In the genomic region with DNA sequence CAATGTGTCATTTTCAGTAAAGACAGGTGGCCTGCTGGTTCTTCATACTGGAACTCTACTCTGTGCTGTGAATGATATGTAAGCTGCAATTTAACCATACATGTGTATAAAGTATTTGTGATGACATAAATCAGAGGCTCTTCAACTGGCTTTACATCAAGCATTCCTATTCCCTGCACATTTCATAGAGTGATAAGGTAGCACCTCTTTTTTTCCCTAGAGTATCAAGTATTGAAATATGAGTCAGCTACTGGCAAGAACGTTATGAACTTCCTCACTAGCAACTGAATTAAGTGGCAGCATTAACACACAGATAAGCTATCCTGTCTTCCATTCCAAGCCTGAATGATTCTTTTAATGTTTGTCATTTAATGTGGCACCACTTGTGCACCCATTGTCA, we compare ENCODE assay signal across 21 cellular contexts.
A peak's percentile ranks its signal among the peaks of the same experiment; 100 is the strongest.
DNase-seq lines count a peak whose midpoint lies in the region; ATAC-seq, FAIRE-seq and TF ChIP-seq lines count a peak whose summit lies in the region.
"Had no signal": no experiment of that assay in that cellular context is flagged by ENCODE, and none has a peak within 500 bp of the region (broad histone marks: within the 10 kb centered on the region; RNA-seq: fewer than 3 reads in every experiment).

No MANE protein-coding gene starts in this region.

- peak; percentile 7 for FAIRE-seq in GM12878 (lab: Jason Lieb, UNC)
- FAIRE-seq: HepG2 had no signal

- H3K4me3 ChIP-seq in mammary epithelial cell (replicated peaks in 1 of 3; ENCODE audit: insufficient read depth in 1 of 3, low read depth in 2 of 3, low read length in 3 of 3), result no peak overlapping the region
- no peak overlapping the region for H3K4me3 ChIP-seq in breast epithelium
- no peak overlapping the region for H3K4me3 ChIP-seq in GM12878
- no peak overlapping the region for H3K4me3 ChIP-seq in fibroblast of the aortic adventitia (ENCODE audit: low read depth, low read length)
- H3K4me3 ChIP-seq in WERI-Rb-1 (ENCODE audit: low read depth, low read length), result no peak overlapping the region
- no peak overlapping the region for H3K4me3 ChIP-seq in effector memory CD4-positive, alpha-beta T cell (ENCODE audit: insufficient read depth, low read depth, low read length, poor library complexity, severe bottlenecking)
- H3K4me3 ChIP-seq: BLaER1 treated with 17β-estradiol and CSF1 and Interleukin-3, amounts not matched to agents 10 nM and 100 nM; SK-N-MC had no signal

- intact Hi-C loops in mammary epithelial cell (cut with micrococcal nuclease) (no loop called here), breast epithelium (cut with DNase I; ENCODE audit: low total_unique reads) (no loop called here), GM12878 (cut with micrococcal nuclease; ENCODE audit: unreplicated experiment) (no loop called here)

- TF ChIP-seq EP300 in GM12878 (IDR thresholded peaks at IDR 0.05; ENCODE audit: borderline replicate concordance in 1 of 2, control insufficient read depth in 1 of 2, low read depth in 2 of 2, low read length in 2 of 2), result no peak

- BruUV-seq in mammary epithelial cell (replicated peaks; lab: Mats Ljungman, UMichigan), result no TSS peak
- BruUV-seq in GM12878 (replicated peaks; lab: Mats Ljungman, UMichigan), result no TSS peak

- no peak for TF ChIP-seq RAD21 in GM12878 (IDR thresholded peaks at IDR 0.05; ENCODE audit: insufficient read depth, low read depth, low read length)

- no peak overlapping the region for H3K9ac ChIP-seq in mammary epithelial cell (ENCODE audit: insufficient read depth, low read length)
- no peak overlapping the region for H3K9ac ChIP-seq in GM12878 (ENCODE audit: control insufficient read depth, insufficient read depth, low read length)
- H3K9ac ChIP-seq: BLaER1 treated with 17β-estradiol and CSF1 and Interleukin-3, amounts not matched to agents 10 nM and 100 nM had no signal

- SMC1A ChIA-PET in GM12878 (lab: Charles Lee; ENCODE audit: uncharacterized antibody, unreplicated experiment), result no interaction called here

- no peak overlapping the region for H3K4me2 ChIP-seq in mammary epithelial cell (ENCODE audit: insufficient read depth, low read depth, low read length)
- H3K4me2 ChIP-seq in GM12878 (ENCODE audit: control insufficient read depth, insufficient read depth), result no peak overlapping the region
- H3K4me2 ChIP-seq: BLaER1 treated with 17β-estradiol and CSF1 and Interleukin-3, amounts not matched to agents 10 nM and 100 nM had no signal

- H3K4me1 ChIP-seq in mammary epithelial cell (ENCODE audit: insufficient read depth, low read length) (peaks cover 22% of the 10 kb centered on the region), breast epithelium (no peaks in the 10 kb centered on the region), GM12878 (ENCODE audit: control insufficient read depth, insufficient read depth, low read length) (no peaks in the 10 kb centered on the region)
- no peaks in the 10 kb centered on the region for H3K4me1 ChIP-seq in effector memory CD4-positive, alpha-beta T cell (ENCODE audit: control insufficient read depth, insufficient read depth, low read length, poor library complexity, severe bottlenecking)
- H3K4me1 ChIP-seq: BLaER1 treated with 17β-estradiol and CSF1 and Interleukin-3, amounts not matched to agents 10 nM and 100 nM had no signal

- POLR2A ChIA-PET in GM12878 (lab: Charles Lee), result no interaction called here

- no peaks in the 10 kb centered on the region for H3K27me3 ChIP-seq in mammary epithelial cell (ENCODE audit: insufficient read depth, low read length)
- H3K27me3 ChIP-seq in breast epithelium, result no peaks in the 10 kb centered on the region
- no peaks in the 10 kb centered on the region; a peak in 1 of 4 replicates for H3K27me3 ChIP-seq in GM12878 (replicated peaks in 1 of 2; ENCODE audit: control insufficient read depth in 2 of 2, insufficient read depth in 2 of 2, low read length in 1 of 2)
- H3K27me3 ChIP-seq in WERI-Rb-1 (ENCODE audit: insufficient read depth, low read depth, severe bottlenecking), result no peaks in the 10 kb centered on the region
- H3K27me3 ChIP-seq in effector memory CD4-positive, alpha-beta T cell (replicated peaks; ENCODE audit: control insufficient read depth, insufficient read depth, low read length, poor library complexity, severe bottlenecking), result no peaks in the 10 kb centered on the region
- H3K27me3 ChIP-seq: BLaER1 treated with 17β-estradiol and CSF1 and Interleukin-3, amounts not matched to agents 10 nM and 100 nM had no signal

- H4K20me1 ChIP-seq in mammary epithelial cell (ENCODE audit: insufficient read depth, low read length) (no peaks in the 10 kb centered on the region), GM12878 (ENCODE audit: control insufficient read depth, insufficient read depth) (no peaks in the 10 kb centered on the region)
- H4K20me1 ChIP-seq: BLaER1 treated with 17β-estradiol and CSF1 and Interleukin-3, amounts not matched to agents 10 nM and 100 nM had no signal

- H3K9me3 ChIP-seq in mammary epithelial cell (replicated peaks; ENCODE audit: insufficient read depth, low read length) (no peaks in the 10 kb centered on the region), breast epithelium (no peaks in the 10 kb centered on the region), GM12878 (replicated peaks; ENCODE audit: control insufficient read depth, insufficient read depth, low read length) (no peaks in the 10 kb centered on the region), WERI-Rb-1 (ENCODE audit: severe bottlenecking) (no peaks in the 10 kb centered on the region)
- H3K9me3 ChIP-seq in effector memory CD4-positive, alpha-beta T cell (ENCODE audit: control insufficient read depth, low read length), result no peaks in the 10 kb centered on the region
- H3K9me3 ChIP-seq: BLaER1 treated with 17β-estradiol and CSF1 and Interleukin-3, amounts not matched to agents 10 nM and 100 nM had no signal

- DNase-seq in mammary epithelial cell (peak; percentile 8), breast epithelium (ENCODE audit: low spot score in 2 of 2) (no peak), Kasumi-1 (lab: John Stamatoyannopoulos, UW) (peak; percentile 5 to 11), GM12878 (ENCODE audit: low read depth, low spot score) (no peak), fibroblast of the aortic adventitia (ENCODE audit: low read depth) (peak; percentile 54), WERI-Rb-1 (no peak), NOMO-1 treated with DMSO at 0.1 percent for 48 hours (lab: John Stamatoyannopoulos, UW; ENCODE audit: unreplicated experiment) (no peak)
- no peak for DNase-seq in effector memory CD4-positive, alpha-beta T cell
- DNase-seq: Calu3; CD8-positive, alpha-beta T cell; KG1; MV-4-11; NCI-H1417 treated with DMSO at 0.1 percent for 48 hours; NCI-H2029; NCI-H510A treated with DMSO at 0.1 percent for 48 hours; NCI-H82; PC-3; T-cell had no signal

- dilution Hi-C loops in mammary epithelial cell (cut with HindIII; ENCODE audit: low sequenced_read_pairs), result no loop called here

- H2AFZ ChIP-seq in mammary epithelial cell (ENCODE audit: low read depth, low read length), result no peak overlapping the region
- H2AFZ ChIP-seq in GM12878 (ENCODE audit: control insufficient read depth, low read depth, low read length), result no peak overlapping the region

- no peaks in the 10 kb centered on the region for H3K36me3 ChIP-seq in mammary epithelial cell (ENCODE audit: insufficient read depth, low read length)
- no peaks in the 10 kb centered on the region for H3K36me3 ChIP-seq in breast epithelium
- H3K36me3 ChIP-seq in GM12878 (ENCODE audit: control insufficient read depth in 2 of 2, insufficient read depth in 2 of 2, low read length in 1 of 2), result no peaks in the 10 kb centered on the region
- H3K36me3 ChIP-seq in WERI-Rb-1, result no peaks in the 10 kb centered on the region
- H3K36me3 ChIP-seq in effector memory CD4-positive, alpha-beta T cell (ENCODE audit: control insufficient read depth, insufficient read depth, low read length), result no peaks in the 10 kb centered on the region
- H3K36me3 ChIP-seq: BLaER1 treated with 17β-estradiol and CSF1 and Interleukin-3, amounts not matched to agents 10 nM and 100 nM had no signal

- no peak for TF ChIP-seq CTCF in mammary epithelial cell (conservative IDR thresholded peaks at IDR 0.05 in 1 of 2, IDR thresholded peaks at IDR 0.05 in 1 of 2; ENCODE audit: extremely low read depth in 1 of 2, insufficient read depth in 1 of 2, low read depth in 1 of 2, low read length in 2 of 2)
- TF ChIP-seq CTCF in breast epithelium (IDR thresholded peaks at IDR 0.05), result no peak
- TF ChIP-seq CTCF in GM12878 (IDR thresholded peaks at IDR 0.05 in 2 of 3, conservative IDR thresholded peaks at IDR 0.05 in 1 of 3; ENCODE audit: control insufficient read depth in 2 of 3, extremely low read depth in 1 of 3, insufficient read depth in 1 of 3, low read depth in 3 of 3, low read length in 3 of 3), result no peak
- no peak for TF ChIP-seq CTCF in fibroblast of the aortic adventitia (IDR thresholded peaks at IDR 0.05; ENCODE audit: insufficient read depth, low read length)
- TF ChIP-seq CTCF in WERI-Rb-1 (IDR thresholded peaks at IDR 0.05; ENCODE audit: low read depth, low read length), result no peak

- no peak for ATAC-seq in GM12878
- ATAC-seq: CD8-positive, alpha-beta T cell; HepG2; PC-3; T-cell had no signal

- TF ChIP-seq POLR2A in breast epithelium (IDR thresholded peaks at IDR 0.05), result no peak
- no peak for TF ChIP-seq POLR2A in GM12878 (IDR thresholded peaks at IDR 0.05; ENCODE audit: low read depth, low read length)

- RAD21 ChIA-PET in GM12878 (lab: Charles Lee; ENCODE audit: unreplicated experiment), result no interaction called here

- CTCF ChIA-PET in mammary epithelial cell (lab: Charles Lee; ENCODE audit: low non-redundant PET) (no interaction called here), GM12878 (lab: Yijun Ruan, JAX) (no interaction called here)

- no peak overlapping the region for H3K27ac ChIP-seq in mammary epithelial cell (ENCODE audit: insufficient read depth, low read depth, low read length)
- no peak overlapping the region for H3K27ac ChIP-seq in breast epithelium
- no peak overlapping the region for H3K27ac ChIP-seq in GM12878 (ENCODE audit: control insufficient read depth, insufficient read depth)
- H3K27ac ChIP-seq in WERI-Rb-1, result no peak overlapping the region
- H3K27ac ChIP-seq in effector memory CD4-positive, alpha-beta T cell (ENCODE audit: insufficient read depth, low read length, poor library complexity, severe bottlenecking), result no peak overlapping the region
- H3K27ac ChIP-seq: BLaER1 treated with 17β-estradiol and CSF1 and Interleukin-3, amounts not matched to agents 10 nM and 100 nM; SK-N-MC had no signal

- no peaks in the 10 kb centered on the region for H3K79me2 ChIP-seq in mammary epithelial cell (ENCODE audit: insufficient read depth, low read length)
- no peaks in the 10 kb centered on the region for H3K79me2 ChIP-seq in GM12878 (ENCODE audit: control insufficient read depth, insufficient read depth, low read length)

- 0% methylated on average over 1 of the region's 1 CpG for WGBS in mammary epithelial cell (ENCODE audit: low coverage, missing lambda C conversion rate)
- WGBS in GM12878 (ENCODE audit: insufficient coverage, insufficient replicate concordance, low lambda C conversion rate, missing lambda C conversion rate), result 0% methylated on average over 1 of the region's 1 CpG

- in situ Hi-C loops in mammary epithelial cell (cut with MboI; ENCODE audit: low sequenced_read_pairs in 2 of 2), result no loop called here
- in situ Hi-C loops in GM12878 (cut with MboI), result no loop called here

Comparison
In these comparisons a context has a peak if more than half of its experiments do, and no peak if none do; other contexts are left out.
1. DNase-seq: peak in mammary epithelial cell (single experiment), Kasumi-1 (2 of 2) and fibroblast of the aortic adventitia (single experiment); none in breast epithelium (0 of 2), GM12878 (single experiment), WERI-Rb-1 (single experiment), NOMO-1 treated with DMSO at 0.1 percent for 48 hours (single experiment) and effector memory CD4-positive, alpha-beta T cell (0 of 3).